Comparison of ENCODE assay signal across 9 cellular contexts in the genomic region with DNA sequence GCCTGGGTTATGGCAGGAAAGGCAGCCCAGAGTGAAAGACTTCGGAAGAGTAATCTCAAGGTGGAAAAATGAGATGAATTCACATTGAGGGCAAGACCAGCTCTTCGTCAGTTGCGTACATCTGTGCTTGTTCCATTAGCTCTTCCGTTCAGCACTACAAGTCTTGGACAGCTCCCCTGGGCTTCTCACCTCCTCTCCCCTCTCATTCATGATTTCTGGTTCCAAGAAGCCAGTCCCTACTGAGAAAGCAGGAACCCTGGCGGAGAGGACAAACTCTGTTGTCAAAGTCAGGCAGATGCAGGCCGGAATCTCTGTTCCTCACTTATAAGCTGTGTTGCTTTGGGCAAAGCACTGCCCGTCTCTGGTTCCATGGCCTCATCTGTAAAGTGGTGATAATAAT.
A peak's percentile ranks its signal among the peaks of the same experiment; 100 is the strongest.
DNase-seq lines count a peak whose midpoint lies in the region; ATAC-seq and TF ChIP-seq lines count a peak whose summit lies in the region.
"Had no signal": no experiment of that assay in that cellular context is flagged by ENCODE, and none has a peak within 500 bp of the region (broad histone marks: within the 10 kb centered on the region; RNA-seq: fewer than 3 reads in every experiment).

No MANE protein-coding gene starts in this region.

- no peaks in the 10 kb centered on the region for H3K27me3 ChIP-seq in NT2/D1 (ENCODE audit: insufficient read depth, insufficient read length)

- H3K27me3 Mint-ChIP-seq in activated CD4-positive, alpha-beta T cell treated with anti-CD3 and anti-CD28 coated beads for 36 hours = peaks cover 18% of the 10 kb centered on the region
- H3K27me3 Mint-ChIP-seq in endothelial cell (ENCODE audit: unreplicated experiment) (peaks cover 5% of the 10 kb centered on the region), progenitor cell of endocrine pancreas (peaks cover 48% of the 10 kb centered on the region)

- no peak overlapping the region for H3K27ac Mint-ChIP-seq in activated CD4-positive, alpha-beta T cell treated with anti-CD3 and anti-CD28 coated beads for 36 hours
- H3K27ac Mint-ChIP-seq in endothelial cell (ENCODE audit: unreplicated experiment) (no peak overlapping the region), progenitor cell of endocrine pancreas (no peak overlapping the region)

- POLR2A ChIA-PET in activated CD4-positive, alpha-beta T cell treated with anti-CD3 and anti-CD28 coated beads for 36 hours (lab: Charles Lee) = no interaction called here

- no peaks in the 10 kb centered on the region for H3K36me3 Mint-ChIP-seq in activated CD4-positive, alpha-beta T cell treated with anti-CD3 and anti-CD28 coated beads for 36 hours (ENCODE audit: low read depth)
- no peaks in the 10 kb centered on the region for H3K36me3 Mint-ChIP-seq in endothelial cell (ENCODE audit: low read depth, unreplicated experiment)
- H3K36me3 Mint-ChIP-seq in progenitor cell of endocrine pancreas (ENCODE audit: insufficient read depth) = no peaks in the 10 kb centered on the region

- no peaks in the 10 kb centered on the region for H3K36me3 ChIP-seq in NT2/D1 (ENCODE audit: insufficient read depth, insufficient read length, low read length)
- H3K36me3 ChIP-seq: BLaER1 had no signal

- intact Hi-C loops in activated CD4-positive, alpha-beta T cell treated with anti-CD3 and anti-CD28 coated beads for 36 hours (cut with DNase I, micrococcal nuclease) = no loop called here

- TF ChIP-seq CTCF in endothelial cell (IDR thresholded peaks at IDR 0.05; ENCODE audit: unreplicated experiment) (no peak), progenitor cell of endocrine pancreas (IDR thresholded peaks at IDR 0.05; ENCODE audit: unreplicated experiment) (no peak)

- H3K9me3 ChIP-seq in NT2/D1 (ENCODE audit: insufficient read depth, low read length) = no peaks in the 10 kb centered on the region; the same call in 1 of the 2 replicates
- H3K9me3 ChIP-seq: BLaER1 had no signal

- no peaks in the 10 kb centered on the region for H3K4me1 Mint-ChIP-seq in activated CD4-positive, alpha-beta T cell treated with anti-CD3 and anti-CD28 coated beads for 36 hours
- H3K4me1 Mint-ChIP-seq in endothelial cell (ENCODE audit: unreplicated experiment) = no peaks in the 10 kb centered on the region
- no peaks in the 10 kb centered on the region for H3K4me1 Mint-ChIP-seq in progenitor cell of endocrine pancreas (ENCODE audit: low read depth)

- H3K4me1 ChIP-seq in NT2/D1 (ENCODE audit: insufficient read depth, insufficient read length) = no peaks in the 10 kb centered on the region
- H3K4me1 ChIP-seq: BLaER1 had no signal

- peak; percentile 34 for DNase-seq in activated CD4-positive, alpha-beta T cell treated with anti-CD3 and anti-CD28 coated beads for 36 hours
- no peak for DNase-seq in activated CD4-positive, alpha-beta T cell treated with anti-CD3 and anti-CD28 coated beads, Interleukin-2, amount 50 U/mL, for 48 hours
- DNase-seq in NT2/D1 (ENCODE audit: low read depth, low spot score) (peak; percentile 38), endothelial cell (ENCODE audit: low spot score) (peak; percentile 62), progenitor cell of endocrine pancreas (ENCODE audit: low spot score, unreplicated experiment) (peak; percentile 57), DMS79 (lab: John Stamatoyannopoulos, UW) (no peak)

- no peak overlapping the region for H3K9ac ChIP-seq in NT2/D1 (ENCODE audit: insufficient read length, low read depth)
- H3K9ac ChIP-seq: BLaER1 had no signal

- CTCF ChIA-PET in activated CD4-positive, alpha-beta T cell treated with anti-CD3 and anti-CD28 coated beads for 36 hours (lab: Charles Lee) = no interaction called here

- H3K4me3 Mint-ChIP-seq in activated CD4-positive, alpha-beta T cell treated with anti-CD3 and anti-CD28 coated beads for 36 hours = no peak overlapping the region
- H3K4me3 Mint-ChIP-seq in endothelial cell (ENCODE audit: unreplicated experiment) (no peak overlapping the region), progenitor cell of endocrine pancreas (ENCODE audit: low read depth) (no peak overlapping the region)

- no peaks in the 10 kb centered on the region for H3K9me3 Mint-ChIP-seq in activated CD4-positive, alpha-beta T cell treated with anti-CD3 and anti-CD28 coated beads for 36 hours (ENCODE audit: low read depth)
- no peaks in the 10 kb centered on the region for H3K9me3 Mint-ChIP-seq in endothelial cell (ENCODE audit: unreplicated experiment)
- no peaks in the 10 kb centered on the region for H3K9me3 Mint-ChIP-seq in progenitor cell of endocrine pancreas (ENCODE audit: low read depth)

- H3K4me3 ChIP-seq in NT2/D1 (ENCODE audit: insufficient read length, low read depth) = no peak overlapping the region
- H3K4me3 ChIP-seq: BLaER1 had no signal

- no peak for ATAC-seq in activated CD4-positive, alpha-beta T cell treated with anti-CD3 and anti-CD28 coated beads for 36 hours
- ATAC-seq in GM18867 (IDR thresholded peaks at IDR 0.05; ENCODE audit: unreplicated experiment) = no peak
- no peak for ATAC-seq in GM19452 (IDR thresholded peaks at IDR 0.05; ENCODE audit: unreplicated experiment)

Comparison
In these comparisons a context has a peak if more than half of its experiments do, and no peak if none do; other contexts are left out.
1. DNase-seq: peak in activated CD4-positive, alpha-beta T cell treated with anti-CD3 and anti-CD28 coated beads for 36 hours (single experiment), NT2/D1 (single experiment), endothelial cell (single experiment) and progenitor cell of endocrine pancreas (single experiment); none in activated CD4-positive, alpha-beta T cell treated with anti-CD3 and anti-CD28 coated beads, Interleukin-2, amount 50 U/mL, for 48 hours (0 of 2) and DMS79 (single experiment).